Comparison of ENCODE assay signal across 8 cellular contexts in genomic region chr12:55797068-55797467, GRCh38. TPM values are rescaled to one million over a fixed set of nuclear protein-coding genes. Genes with fewer than 3 reads are reported as not detected.
DNase-seq lines count a peak whose midpoint lies in the region; ATAC-seq and TF ChIP-seq lines count a peak whose summit lies in the region.

No MANE protein-coding gene starts in this region.

- DNase-seq in SHP77 (lab: John Stamatoyannopoulos, UW) (peak; percentile 16 to 37), SHP77 treated with DMSO at 0.1 percent for 48 hours (lab: John Stamatoyannopoulos, UW) (no peak), NAMALWA (ENCODE audit: low spot score) (peak; percentile 49), left lobe of liver (ENCODE audit: low spot score) (no peak), T1000 (lab: John Stamatoyannopoulos, UW) (no peak)

- no peak overlapping the region for H3K4me3 Mint-ChIP-seq in brain

- peaks cover 63% of the 10 kb centered on the region for H3K36me3 Mint-ChIP-seq in brain

- ATAC-seq in left lobe of liver (peak; percentile 73), HG02973 (IDR thresholded peaks at IDR 0.05; ENCODE audit: unreplicated experiment) (no peak), HG02798 (IDR thresholded peaks at IDR 0.05; ENCODE audit: poor library complexity, unreplicated experiment) (no peak)

- H3K4me1 Mint-ChIP-seq in brain: peaks cover 12% of the 10 kb centered on the region

- no peaks in the 10 kb centered on the region for H3K9me3 Mint-ChIP-seq in brain

- peak overlapping the region in 1 of 5 experiments; percentile 45 for H3K27ac Mint-ChIP-seq in brain

- peak; percentile 73 to 79 for TF ChIP-seq CTCF in brain (conservative IDR thresholded peaks at IDR 0.05)

- no peaks in the 10 kb centered on the region for H3K27me3 Mint-ChIP-seq in brain

RNA-seq across cellular contexts. Expression of gene SARNP, which starts 20.5 kb away (rescaled TPM):
- 59.8 TPM for polyA plus RNA-seq in brain (ENCODE audit: insufficient read depth, low read depth, low replicate concordance)
- 11.9 TPM for total RNA-seq in left lobe of liver

RNA-seq across cellular contexts. Expression of gene ORMDL2, which starts 20.8 kb away (rescaled TPM):
- polyA plus RNA-seq in brain (ENCODE audit: insufficient read depth, low read depth, low replicate concordance): 40.8 TPM
- total RNA-seq in left lobe of liver: 28.4 TPM

RNA-seq across cellular contexts. Expression of gene DNAJC14, which starts 32.3 kb away (rescaled TPM):
- polyA plus RNA-seq in brain (ENCODE audit: insufficient read depth, low read depth, low replicate concordance): 34.2 TPM
- total RNA-seq in left lobe of liver: 14.2 TPM

RNA-seq across cellular contexts. Expression of gene MMP19, which starts 45.7 kb away (rescaled TPM):
- 0.15 TPM for polyA plus RNA-seq in brain (ENCODE audit: insufficient read depth, low read depth, low replicate concordance)
- 2.2 TPM for total RNA-seq in left lobe of liver

RNA-seq across cellular contexts. Expression of gene GDF11, which starts 54.1 kb away (rescaled TPM):
- 26.9 TPM for polyA plus RNA-seq in brain (ENCODE audit: insufficient read depth, low read depth, low replicate concordance)
- 1.1 TPM for total RNA-seq in left lobe of liver

Comparison
In these comparisons a context has a peak if more than half of its experiments do, and no peak if none do; other contexts are left out.
1. DNase-seq: peak in SHP77 (2 of 2) and NAMALWA (single experiment); none in SHP77 treated with DMSO at 0.1 percent for 48 hours (single experiment), left lobe of liver (single experiment) and T1000 (single experiment).